Comparison of ENCODE assay signal across 20 cellular contexts in the genomic region with DNA sequence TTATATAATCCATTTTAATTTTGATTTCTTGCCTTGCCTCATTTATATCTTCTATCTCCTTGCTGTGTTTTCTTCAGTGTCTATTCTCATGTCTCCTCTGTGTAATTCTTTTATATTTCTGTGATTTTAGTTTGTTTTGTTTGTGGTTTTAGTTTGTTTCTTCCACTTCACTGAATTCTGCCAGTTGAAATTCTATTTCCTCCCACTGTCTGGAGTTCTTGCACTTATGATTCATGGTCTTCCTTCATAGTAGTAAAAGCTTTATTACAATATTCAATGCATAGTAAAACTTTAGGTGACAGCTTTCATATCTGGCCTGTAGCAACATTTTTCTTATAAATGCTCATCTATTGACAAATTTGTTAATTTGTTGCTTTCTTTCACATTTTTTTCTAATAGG.
"Had no signal": no experiment of that assay in that cellular context is flagged by ENCODE, and none has a peak within 500 bp of the region (broad histone marks: within the 10 kb centered on the region; RNA-seq: fewer than 3 reads in every experiment).

No MANE protein-coding gene starts in this region.

- H3K9me3 ChIP-seq: sigmoid colon, thoracic aorta, upper lobe of left lung had no signal

- H3K4me1 ChIP-seq: sigmoid colon, upper lobe of left lung had no signal

- DNase-seq: activated CD4-positive, alpha-beta T cell treated with anti-CD3 and anti-CD28 coated beads for 48 hours; activated CD4-positive, CD25-positive, alpha-beta regulatory T cell; activated CD8-positive, alpha-beta T cell treated with anti-CD3 and anti-CD28 coated beads, Interleukin-2, amount 10 ng/mL, durations not matched to agents 7 days and 5 days; activated naive CD4-positive, alpha-beta T cell treated with anti-CD3 and anti-CD28 coated beads for 36 hours; activated naive CD8-positive, alpha-beta T cell treated with anti-CD3 and anti-CD28 coated beads, Interleukin-2, amount 50 U/mL, for 24 hours; activated T-cell treated with anti-CD3 and anti-CD28 coated beads, Interleukin-2, amount 50 U/mL, for 24 hours; aorta; dorsolateral prefrontal cortex; foreskin melanocyte; hypothalamus; left ventricle myocardium superior; naive thymus-derived CD8-positive, alpha-beta T cell; sigmoid colon; stimulated activated naive B cell treated with anti-CD40 and anti-IgM and Interleukin-4, amounts not matched to agents 10 μg/mL and 1 μg/mL and 100 μg/mL, for 72 hours; T1000; upper lobe of left lung had no signal

- H3K9ac ChIP-seq: parathyroid adenoma had no signal

- H3K79me2 ChIP-seq: parathyroid adenoma had no signal

- H2AFZ ChIP-seq: parathyroid adenoma had no signal

- H3K27me3 ChIP-seq: cardiac muscle cell, dorsolateral prefrontal cortex, sigmoid colon, upper lobe of left lung had no signal

- H3K36me3 ChIP-seq: cardiac muscle cell, sigmoid colon, thoracic aorta, upper lobe of left lung had no signal

- H3K27ac ChIP-seq: cardiac muscle cell, dorsolateral prefrontal cortex, epithelial cell of prostate, parathyroid adenoma, sigmoid colon, thoracic aorta, upper lobe of left lung had no signal

- H3K4me3 ChIP-seq: cardiac muscle cell, dorsolateral prefrontal cortex, sigmoid colon, thoracic aorta, upper lobe of left lung had no signal

- ATAC-seq: activated CD8-positive, alpha-beta T cell treated with anti-CD3 and anti-CD28 coated beads, Interleukin-2, amount 10 ng/mL, durations not matched to agents 7 days and 5 days; activated naive CD8-positive, alpha-beta T cell treated with anti-CD3 and anti-CD28 coated beads, Interleukin-2, amount 50 U/mL, for 24 hours; left ventricle myocardium superior; naive thymus-derived CD8-positive, alpha-beta T cell; stimulated activated naive B cell treated with anti-CD40 and anti-IgM and Interleukin-4, amounts not matched to agents 10 μg/mL and 1 μg/mL and 100 μg/mL, for 72 hours had no signal
